1 cellular context compared by ENCODE assay signal in the genomic region with DNA sequence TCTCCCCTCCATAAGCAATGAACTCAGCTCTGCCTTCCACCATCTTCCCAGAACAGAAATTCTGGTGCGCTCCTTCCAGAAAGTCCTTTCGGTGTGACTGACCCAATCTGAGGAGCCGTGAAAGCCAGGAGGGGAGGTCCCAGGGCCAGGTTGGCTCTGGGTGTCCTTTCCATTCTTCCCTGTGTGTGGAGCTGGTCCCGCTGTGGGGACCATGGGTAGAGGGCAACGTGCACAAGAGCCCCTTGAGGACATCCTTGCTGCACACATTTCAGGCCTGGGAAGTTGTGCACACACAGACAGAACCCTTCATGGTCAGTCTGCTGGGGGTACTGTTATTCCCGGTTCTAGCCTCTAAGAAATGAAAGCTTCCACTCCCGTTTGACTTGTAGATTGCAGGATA.
TF ChIP-seq lines count a peak whose summit lies in the region.

No MANE protein-coding gene starts in this region.

TF ChIP-seq in HepG2, 621 proteins besides CTCF, POLR2A, EP300 and RAD21 (continues in another document):
- no peak for TF ChIP-seq CREB1 (IDR thresholded peaks at IDR 0.05)
- TF ChIP-seq CREB1 (CRISPR knock-in tag; IDR thresholded peaks at IDR 0.05), result no peak
- peak; percentile 14 for TF ChIP-seq TEAD3 (CRISPR knock-in tag; optimal IDR thresholded peaks at IDR 0.05; ENCODE audit: borderline replicate concordance)
- peak; percentile 34 for TF ChIP-seq XRCC5 (optimal IDR thresholded peaks at IDR 0.05; ENCODE audit: low read length)
- TF ChIP-seq REXO4 (CRISPR knock-in tag; IDR thresholded peaks at IDR 0.05; ENCODE audit: borderline replicate concordance), result peak; percentile 18; the same call in 1 of the 2 replicates
- no peak for TF ChIP-seq ZNF142 (CRISPR knock-in tag; IDR thresholded peaks at IDR 0.05)
- TF ChIP-seq ZNF598 (CRISPR knock-in tag; IDR thresholded peaks at IDR 0.05; ENCODE audit: borderline replicate concordance), result peak; percentile 17; the same call in 1 of the 2 replicates
- TF ChIP-seq, protein P1, sequence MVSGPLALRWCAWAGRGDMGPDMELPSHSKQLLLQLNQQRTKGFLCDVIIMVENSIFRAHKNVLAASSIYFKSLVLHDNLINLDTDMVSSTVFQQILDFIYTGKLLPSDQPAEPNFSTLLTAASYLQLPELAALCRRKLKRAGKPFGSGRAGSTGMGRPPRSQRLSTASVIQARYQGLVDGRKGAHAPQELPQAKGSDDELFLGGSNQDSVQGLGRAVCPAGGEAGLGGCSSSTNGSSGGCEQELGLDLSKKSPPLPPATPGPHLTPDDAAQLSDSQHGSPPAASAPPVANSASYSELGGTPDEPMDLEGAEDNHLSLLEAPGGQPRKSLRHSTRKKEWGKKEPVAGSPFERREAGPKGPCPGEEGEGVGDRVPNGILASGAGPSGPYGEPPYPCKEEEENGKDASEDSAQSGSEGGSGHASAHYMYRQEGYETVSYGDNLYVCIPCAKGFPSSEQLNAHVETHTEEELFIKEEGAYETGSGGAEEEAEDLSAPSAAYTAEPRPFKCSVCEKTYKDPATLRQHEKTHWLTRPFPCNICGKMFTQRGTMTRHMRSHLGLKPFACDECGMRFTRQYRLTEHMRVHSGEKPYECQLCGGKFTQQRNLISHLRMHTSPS (CRISPR knock-in tag; IDR thresholded peaks at IDR 0.05; ENCODE audit: low read depth), result 0 out of 2 replicates have a peak, but pooled peaks have one; percentile 32
- TF ChIP-seq ZNF816 (CRISPR knock-in tag; IDR thresholded peaks at IDR 0.05; ENCODE audit: borderline replicate concordance), result no peak
- TF ChIP-seq HNRNPK (IDR thresholded peaks at IDR 0.05; ENCODE audit: low read depth, low read length, poor library complexity, severe bottlenecking), result no peak
- TF ChIP-seq RXRA (CRISPR knock-in tag; IDR thresholded peaks at IDR 0.05), result no peak
- no peak for TF ChIP-seq DNMT1 (CRISPR knock-in tag; IDR thresholded peaks at IDR 0.05)
- TF ChIP-seq MYC (CRISPR knock-in tag; IDR thresholded peaks at IDR 0.05; ENCODE audit: borderline replicate concordance), result peak; percentile 16; the same call in 1 of the 2 replicates
- TF ChIP-seq, protein P2, sequence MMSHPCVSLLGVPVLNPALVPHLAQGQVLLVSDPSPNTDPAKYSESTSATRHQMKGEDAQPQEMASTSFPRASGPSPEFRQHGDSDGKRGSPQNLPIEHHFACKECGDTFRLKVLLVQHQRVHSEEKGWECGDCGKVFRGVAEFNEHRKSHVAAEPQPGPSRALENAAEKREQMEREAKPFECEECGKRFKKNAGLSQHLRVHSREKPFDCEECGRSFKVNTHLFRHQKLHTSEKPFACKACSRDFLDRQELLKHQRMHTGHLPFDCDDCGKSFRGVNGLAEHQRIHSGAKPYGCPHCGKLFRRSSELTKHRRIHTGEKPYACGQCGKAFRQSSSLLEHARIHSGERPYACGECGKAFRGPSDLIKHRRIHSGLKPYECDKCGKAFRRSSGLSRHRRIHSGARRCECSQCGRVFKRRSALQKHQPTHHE (CRISPR knock-in tag; IDR thresholded peaks at IDR 0.05; ENCODE audit: borderline replicate concordance), result no peak
- 0 out of 2 replicates have a peak, but pooled peaks have one; percentile 19 for TF ChIP-seq BCL6 (CRISPR knock-in tag; IDR thresholded peaks at IDR 0.05)
- TF ChIP-seq, protein P3, sequence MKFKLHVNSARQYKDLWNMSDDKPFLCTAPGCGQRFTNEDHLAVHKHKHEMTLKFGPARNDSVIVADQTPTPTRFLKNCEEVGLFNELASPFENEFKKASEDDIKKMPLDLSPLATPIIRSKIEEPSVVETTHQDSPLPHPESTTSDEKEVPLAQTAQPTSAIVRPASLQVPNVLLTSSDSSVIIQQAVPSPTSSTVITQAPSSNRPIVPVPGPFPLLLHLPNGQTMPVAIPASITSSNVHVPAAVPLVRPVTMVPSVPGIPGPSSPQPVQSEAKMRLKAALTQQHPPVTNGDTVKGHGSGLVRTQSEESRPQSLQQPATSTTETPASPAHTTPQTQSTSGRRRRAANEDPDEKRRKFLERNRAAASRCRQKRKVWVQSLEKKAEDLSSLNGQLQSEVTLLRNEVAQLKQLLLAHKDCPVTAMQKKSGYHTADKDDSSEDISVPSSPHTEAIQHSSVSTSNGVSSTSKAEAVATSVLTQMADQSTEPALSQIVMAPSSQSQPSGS (CRISPR knock-in tag; IDR thresholded peaks at IDR 0.05), result no peak
- TF ChIP-seq GZF1 (CRISPR knock-in tag; IDR thresholded peaks at IDR 0.05), result no peak
- no peak for TF ChIP-seq ETV6 (CRISPR knock-in tag; conservative IDR thresholded peaks at IDR 0.05)
- no peak for TF ChIP-seq MXI1 (IDR thresholded peaks at IDR 0.05; ENCODE audit: borderline replicate concordance, low read depth, low read length)
- TF ChIP-seq ZSCAN21 (CRISPR knock-in tag; IDR thresholded peaks at IDR 0.05; ENCODE audit: borderline replicate concordance), result peak; percentile 43; the same call in 1 of the 2 replicates
- peak; percentile 26; the same call in 1 of the 2 replicates for TF ChIP-seq FOXO1 (CRISPR knock-in tag; IDR thresholded peaks at IDR 0.05)
- no peak for TF ChIP-seq SOX5 (CRISPR knock-in tag; IDR thresholded peaks at IDR 0.05; ENCODE audit: borderline replicate concordance)
- TF ChIP-seq ZNF121 (CRISPR knock-in tag; IDR thresholded peaks at IDR 0.05), result no peak
- TF ChIP-seq ZNF280D (CRISPR knock-in tag; IDR thresholded peaks at IDR 0.05), result no peak
- TF ChIP-seq CBX5 (CRISPR knock-in tag; IDR thresholded peaks at IDR 0.05; ENCODE audit: borderline replicate concordance), result no peak
- no peak for TF ChIP-seq GFI1 (CRISPR knock-in tag; IDR thresholded peaks at IDR 0.05; ENCODE audit: borderline replicate concordance)
- TF ChIP-seq ZEB1 (IDR thresholded peaks at IDR 0.05; ENCODE audit: insufficient replicate concordance, low read depth), result no peak
- TF ChIP-seq ZNF737 (CRISPR knock-in tag; IDR thresholded peaks at IDR 0.05; ENCODE audit: borderline replicate concordance), result no peak
- no peak for TF ChIP-seq CC2D1A (CRISPR knock-in tag; IDR thresholded peaks at IDR 0.05)
- TF ChIP-seq, protein P4, sequence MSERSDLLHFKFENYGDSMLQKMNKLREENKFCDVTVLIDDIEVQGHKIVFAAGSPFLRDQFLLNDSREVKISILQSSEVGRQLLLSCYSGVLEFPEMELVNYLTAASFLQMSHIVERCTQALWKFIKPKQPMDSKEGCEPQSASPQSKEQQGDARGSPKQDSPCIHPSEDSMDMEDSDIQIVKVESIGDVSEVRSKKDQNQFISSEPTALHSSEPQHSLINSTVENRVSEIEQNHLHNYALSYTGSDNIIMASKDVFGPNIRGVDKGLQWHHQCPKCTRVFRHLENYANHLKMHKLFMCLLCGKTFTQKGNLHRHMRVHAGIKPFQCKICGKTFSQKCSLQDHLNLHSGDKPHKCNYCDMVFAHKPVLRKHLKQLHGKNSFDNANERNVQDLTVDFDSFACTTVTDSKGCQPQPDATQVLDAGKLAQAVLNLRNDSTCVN (CRISPR knock-in tag; IDR thresholded peaks at IDR 0.05; ENCODE audit: borderline replicate concordance), result no peak
- 0 out of 2 replicates have a peak, but pooled peaks have one; percentile 33 for TF ChIP-seq REPIN1 (CRISPR knock-in tag; IDR thresholded peaks at IDR 0.05; ENCODE audit: borderline replicate concordance, low read depth)
- TF ChIP-seq GATAD1 (CRISPR knock-in tag; IDR thresholded peaks at IDR 0.05), result no peak
- peak; percentile 38; the same call in 1 of the 2 replicates for TF ChIP-seq ZNF614 (CRISPR knock-in tag; IDR thresholded peaks at IDR 0.05; ENCODE audit: borderline replicate concordance)
- TF ChIP-seq HNF4A (CRISPR knock-in tag; IDR thresholded peaks at IDR 0.05), result peak; percentile 34; the same call in 1 of the 2 replicates
- TF ChIP-seq SOX6 (IDR thresholded peaks at IDR 0.05), result no peak
- TF ChIP-seq SOX6 (CRISPR knock-in tag; IDR thresholded peaks at IDR 0.05), result no peak
